Comparison of ENCODE assay signal across 8 cellular contexts in the genomic region with DNA sequence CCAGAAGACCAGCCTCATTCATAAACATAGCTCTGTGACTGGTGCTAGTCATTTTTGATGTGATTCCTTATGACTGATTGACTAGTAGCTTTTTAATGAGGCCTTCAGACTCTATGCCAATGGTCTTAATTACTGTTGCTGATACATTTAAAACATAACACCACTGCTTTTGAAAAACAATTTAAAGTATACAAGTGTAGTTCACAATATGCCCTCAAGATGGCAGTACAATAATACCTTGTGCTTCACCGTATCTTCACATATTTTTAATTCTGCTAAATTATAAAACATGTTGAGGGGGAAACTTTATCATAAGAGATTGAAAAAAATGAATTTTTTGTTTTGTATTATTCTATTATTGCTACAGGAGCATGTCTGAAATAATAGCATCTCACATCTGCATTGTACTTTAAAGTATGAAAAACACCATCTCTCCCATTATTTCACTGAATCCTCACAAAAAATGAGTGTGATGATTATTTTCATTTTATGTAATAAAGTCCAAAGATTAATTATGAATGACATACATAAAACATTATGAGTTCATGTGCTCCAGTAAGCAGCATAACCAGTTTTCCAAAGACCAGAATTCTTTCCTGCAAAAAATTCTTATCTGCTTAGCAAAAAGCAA. TPM values are rescaled to one million over a fixed set of nuclear protein-coding genes. Genes with fewer than 3 reads are reported as not detected.
DNase-seq lines count a peak whose midpoint lies in the region; ATAC-seq, FAIRE-seq and TF ChIP-seq lines count a peak whose summit lies in the region.
"Had no signal": no experiment of that assay in that cellular context is flagged by ENCODE, and none has a peak within 500 bp of the region (broad histone marks: within the 10 kb centered on the region; RNA-seq: fewer than 3 reads in every experiment).

No MANE protein-coding gene starts in this region.

- no peak overlapping the region for H3K4ac ChIP-seq in IMR-90 (ENCODE audit: low read depth, low read length)

- ATAC-seq in IMR-90 (ENCODE audit: low read depth) (peak; percentile 80), HG02885 (IDR thresholded peaks at IDR 0.05; ENCODE audit: poor library complexity, unreplicated experiment) (no peak)

- dilution Hi-C loops in IMR-90 (cut with HindIII; ENCODE audit: low sequenced_read_pairs, unreplicated experiment), result no loop called here

- H3K27me3 Mint-ChIP-seq in astrocyte (ENCODE audit: low read depth, unreplicated experiment), result no peaks in the 10 kb centered on the region

- no peak overlapping the region for H3K56ac ChIP-seq in IMR-90 (ENCODE audit: extremely low read depth, insufficient read depth, low read length)

- DNase-seq in IMR-90, result peak; percentile 39
- DNase-seq in astrocyte (ENCODE audit: low read depth), result peak; percentile 4
- DNase-seq in kidney epithelial cell (ENCODE audit: low read depth), result no peak
- DNase-seq in vagina (ENCODE audit: extremely low spot score in 2 of 2), result no peak
- DNase-seq in stimulated activated CD4-positive, alpha-beta T cell treated with anti-CD3 and anti-CD28 coated beads, Interleukin-4, amount 100 ng/mL, for 1 hour, result no peak

- H3K27me3 ChIP-seq in IMR-90 (ENCODE audit: control insufficient read depth, insufficient read depth, low read length), result peaks cover 13% of the 10 kb centered on the region
- H3K27me3 ChIP-seq in astrocyte (ENCODE audit: insufficient read depth, low read length), result peaks cover 1% of the 10 kb centered on the region
- peaks cover 5% of the 10 kb centered on the region for H3K27me3 ChIP-seq in kidney epithelial cell (ENCODE audit: control insufficient read depth, insufficient read depth, low read length)
- no peaks in the 10 kb centered on the region for H3K27me3 ChIP-seq in vagina

- H3K4me3 ChIP-seq in IMR-90 (ENCODE audit: insufficient read depth, low read depth, low read length), result no peak overlapping the region
- no peak overlapping the region for H3K4me3 ChIP-seq in astrocyte (ENCODE audit: insufficient read depth, low read depth, low read length)
- H3K4me3 ChIP-seq in kidney epithelial cell (ENCODE audit: low read depth, low read length), result no peak overlapping the region
- H3K4me3 ChIP-seq in vagina, result no peak overlapping the region

- no peak overlapping the region for H3K9ac ChIP-seq in IMR-90 (ENCODE audit: low read depth, low read length)
- H3K9ac ChIP-seq in astrocyte (ENCODE audit: low read length), result no peak overlapping the region

- H2BK5ac ChIP-seq in IMR-90 (ENCODE audit: low read depth, low read length, poor library complexity, severe bottlenecking), result no peak overlapping the region

- no peak overlapping the region for H3K4me3 Mint-ChIP-seq in astrocyte (ENCODE audit: unreplicated experiment)

- H3K27ac Mint-ChIP-seq in astrocyte (ENCODE audit: unreplicated experiment), result no peak overlapping the region

- H4K91ac ChIP-seq in IMR-90 (ENCODE audit: insufficient read depth, low read depth, low read length), result no peak overlapping the region

- no peaks in the 10 kb centered on the region for H3K9me1 ChIP-seq in IMR-90 (ENCODE audit: insufficient read depth, low read length)

- intact Hi-C loops in IMR-90 (cut with micrococcal nuclease), result loop anchor here (1.0 to 10.0 kb wide), 5 partner anchors 132 to 930 kb away; a partner anchor contains a TSS
- intact Hi-C loops in vagina (cut with DNase I), result loop anchor here (5.0 kb wide), 1 partner anchor 147 kb away; no protein-coding TSS in a partner anchor

- H2AK5ac ChIP-seq in IMR-90 (ENCODE audit: low read depth, low read length), result no peak overlapping the region

- peaks cover 6% of the 10 kb centered on the region for H3K4me1 Mint-ChIP-seq in astrocyte (ENCODE audit: low read depth, unreplicated experiment)

- H3K27ac ChIP-seq in IMR-90 (ENCODE audit: insufficient read depth, low read length), result no peak overlapping the region
- no peak overlapping the region for H3K27ac ChIP-seq in astrocyte (ENCODE audit: low read depth, low read length)
- H3K27ac ChIP-seq in vagina, result no peak overlapping the region

- no peaks in the 10 kb centered on the region for H3K36me3 ChIP-seq in IMR-90 (ENCODE audit: control insufficient read depth, insufficient read depth, low read length)
- no peaks in the 10 kb centered on the region for H3K36me3 ChIP-seq in astrocyte (ENCODE audit: insufficient read depth, low read length)
- no peaks in the 10 kb centered on the region for H3K36me3 ChIP-seq in kidney epithelial cell (ENCODE audit: control insufficient read depth, insufficient read depth, low read length)
- H3K36me3 ChIP-seq in vagina, result no peaks in the 10 kb centered on the region

- H3K18ac ChIP-seq in IMR-90 (ENCODE audit: low read depth, low read length), result no peak overlapping the region

- no peak overlapping the region for H2AK9ac ChIP-seq in IMR-90 (replicated peaks; ENCODE audit: low read depth, low read length, poor library complexity)

- H3K79me2 ChIP-seq in astrocyte (ENCODE audit: insufficient read depth, low read length), result no peaks in the 10 kb centered on the region

- TF ChIP-seq POLR2A in IMR-90 (IDR thresholded peaks at IDR 0.05; ENCODE audit: low read depth, low read length) (no peak), vagina (IDR thresholded peaks at IDR 0.05) (no peak)

- no CpG with 5 or more reads among the region's 1 CpG for WGBS in IMR-90 (ENCODE audit: extremely low coverage in 2 of 2, insufficient read length in 1 of 2), 2 experiments

- POLR2A ChIA-PET in IMR-90 (lab: Charles Lee; ENCODE audit: unreplicated experiment), result no interaction called here

- in situ Hi-C loops in IMR-90 (cut with MboI; ENCODE audit: low sequenced_read_pairs), result loop anchor here (10.0 kb wide), 1 partner anchor 850 kb away; a partner anchor contains a TSS

- H4K5ac ChIP-seq in IMR-90 (ENCODE audit: low read depth, low read length), result no peak overlapping the region

- TF ChIP-seq RAD21 in IMR-90 (IDR thresholded peaks at IDR 0.05; ENCODE audit: low read length), result peak; percentile 84

- H4K8ac ChIP-seq in IMR-90 (ENCODE audit: low read depth in 2 of 2, low read length in 2 of 2), result no peak overlapping the region

- H3K9me3 Mint-ChIP-seq in astrocyte (ENCODE audit: unreplicated experiment), result no peaks in the 10 kb centered on the region

- no peaks in the 10 kb centered on the region for H3K9me3 ChIP-seq in IMR-90 (ENCODE audit: control insufficient read depth, insufficient read depth, low read length)
- H3K9me3 ChIP-seq in astrocyte (ENCODE audit: insufficient read depth, low read depth, low read length), result no peaks in the 10 kb centered on the region
- H3K9me3 ChIP-seq in vagina, result no peaks in the 10 kb centered on the region

- no peaks in the 10 kb centered on the region for H3K79me1 ChIP-seq in IMR-90 (ENCODE audit: low read depth in 1 of 2, low read length in 2 of 2)

- no peak overlapping the region for H2BK15ac ChIP-seq in IMR-90 (ENCODE audit: low read depth, low read length)

- H3K23ac ChIP-seq in IMR-90 (ENCODE audit: low read depth, low read length), result no peak overlapping the region

- no peak overlapping the region for H3K14ac ChIP-seq in IMR-90 (replicated peaks; ENCODE audit: low read depth, low read length)

- BruUV-seq in IMR-90 (replicated peaks; lab: Mats Ljungman, UMichigan), result no TSS peak

- H3K36me3 Mint-ChIP-seq in astrocyte (ENCODE audit: low read depth, unreplicated experiment), result no peaks in the 10 kb centered on the region

- CTCF ChIA-PET in IMR-90 (lab: Yijun Ruan, JAX), result interaction anchor here (0.5 to 1.2 kb wide), 5 partner anchors 12 to 172 kb away, joined by 3 to 4 read pairs (median 4); no protein-coding TSS in a partner anchor

- H4K20me1 ChIP-seq in IMR-90 (ENCODE audit: insufficient read depth, low read length) (no peaks in the 10 kb centered on the region), astrocyte (ENCODE audit: insufficient read depth, low read length) (no peaks in the 10 kb centered on the region)

- no peak overlapping the region for H3K4me2 ChIP-seq in IMR-90 (ENCODE audit: low read depth, low read length)
- no peak overlapping the region for H3K4me2 ChIP-seq in astrocyte (ENCODE audit: low read length)

- H3K4me1 ChIP-seq in IMR-90 (ENCODE audit: control insufficient read depth, insufficient read depth, low read length), result no peaks in the 10 kb centered on the region; the same call in 1 of the 2 replicates
- H3K4me1 ChIP-seq in astrocyte (ENCODE audit: insufficient read depth, low read length), result no peaks in the 10 kb centered on the region
- no peaks in the 10 kb centered on the region for H3K4me1 ChIP-seq in vagina

- peak; percentile 85 for TF ChIP-seq CTCF in IMR-90 (conservative IDR thresholded peaks at IDR 0.05; ENCODE audit: low read depth, low read length)
- TF ChIP-seq CTCF in astrocyte (IDR thresholded peaks at IDR 0.05; ENCODE audit: insufficient read depth, low read depth, low read length), result peak; percentile 55
- peak; percentile 56 for TF ChIP-seq CTCF in kidney epithelial cell (IDR thresholded peaks at IDR 0.05; ENCODE audit: insufficient read depth, low read length, poor library complexity, severe bottlenecking)
- peak; percentile 44 to 79 (median 68) for TF ChIP-seq CTCF in vagina (IDR thresholded peaks at IDR 0.05)

- no peak overlapping the region for H2BK20ac ChIP-seq in IMR-90 (ENCODE audit: low read depth, low read length)

- FAIRE-seq in G401.6 (lab: Jason Lieb, UNC) (peak; percentile 78), astrocyte (lab: Jason Lieb, UNC) (peak; percentile 87)

- H2AFZ ChIP-seq in IMR-90 (replicated peaks; ENCODE audit: low read length, poor library complexity) (no peak overlapping the region), astrocyte (ENCODE audit: low read depth, low read length) (no peak overlapping the region)

- H2BK120ac ChIP-seq in IMR-90 (ENCODE audit: low read depth, low read length), result no peak overlapping the region

TF ChIP-seq in IMR-90, 13 proteins besides CTCF, POLR2A, EP300 and RAD21:
- TF ChIP-seq MAFK (IDR thresholded peaks at IDR 0.05; ENCODE audit: low read depth, low read length) (no peak), SMC3 (IDR thresholded peaks at IDR 0.05; ENCODE audit: low read depth, low read length) (peak; percentile 74)

RNA-seq across cellular contexts. Expression of a gene that starts 55.1 kb away (rescaled TPM):
- total RNA-seq in IMR-90 (2012; rRNA removed), result not detected in 2 replicates
- not detected in 2 replicates for polyA plus RNA-seq in IMR-90 (2012; rRNA removed)
- polyA plus RNA-seq in IMR-90 (2012; cell fraction: cytosol; rRNA removed), result 0.07 TPM in 1 of 2 replicates, not detected in the other
- polyA plus RNA-seq in IMR-90 (2012; cell fraction: nucleus; rRNA removed; ENCODE audit: low replicate concordance), result not detected in 2 replicates
- not detected in 2 replicates for total RNA-seq in astrocyte
- total RNA-seq in kidney epithelial cell, result not detected in 2 replicates
- not detected for total RNA-seq in vagina
- total RNA-seq: T-helper 2 cell treated with Interferon-gamma antibody and Interleukin-4, amounts not matched to agents 100 ng/mL and 5 ng/mL, for 36 hours had no signal

Comparison
In these comparisons a context has a peak if more than half of its experiments do, and no peak if none do; other contexts are left out.
1. DNase-seq: peak in IMR-90 (single experiment) and astrocyte (single experiment); none in kidney epithelial cell (single experiment), vagina (0 of 2) and stimulated activated CD4-positive, alpha-beta T cell treated with anti-CD3 and anti-CD28 coated beads, Interleukin-4, amount 100 ng/mL, for 1 hour (single experiment).
2. Peak in every context shown above with its lines, with median percentiles within 50 percentile points of each other: CTCF ChIP-seq.